Comparison of ENCODE assay signal across 9 cellular contexts in genomic region chr5:74433255-74434123, GRCh38.
DNase-seq lines count a peak whose midpoint lies in the region; ATAC-seq, FAIRE-seq and TF ChIP-seq lines count a peak whose summit lies in the region.
"Had no signal": no experiment of that assay in that cellular context is flagged by ENCODE, and none has a peak within 500 bp of the region (broad histone marks: within the 10 kb centered on the region; RNA-seq: fewer than 3 reads in every experiment).

No MANE protein-coding gene starts in this region.

- TF ChIP-seq RAD21 in GM12878 (IDR thresholded peaks at IDR 0.05; ENCODE audit: insufficient read depth, low read depth, low read length), result no peak

- TF ChIP-seq CTCF in BE2C (IDR thresholded peaks at IDR 0.05; ENCODE audit: low read depth, low read length) (no peak), GM12878 (IDR thresholded peaks at IDR 0.05 in 2 of 3, conservative IDR thresholded peaks at IDR 0.05 in 1 of 3; ENCODE audit: control insufficient read depth in 2 of 3, extremely low read depth in 1 of 3, insufficient read depth in 1 of 3, low read depth in 3 of 3, low read length in 3 of 3) (no peak), left lung (IDR thresholded peaks at IDR 0.05) (no peak), transverse colon (IDR thresholded peaks at IDR 0.05) (no peak)

- RAD21 ChIA-PET in GM12878 (lab: Charles Lee; ENCODE audit: unreplicated experiment), result interaction anchor here (0.8 to 2.3 kb wide), 4 partner anchors 12 to 199 kb away, joined by 3 to 7 read pairs (median 4); no protein-coding TSS in a partner anchor

- no peaks in the 10 kb centered on the region for H3K36me3 ChIP-seq in BE2C
- no peaks in the 10 kb centered on the region for H3K36me3 ChIP-seq in GM12878 (ENCODE audit: control insufficient read depth in 2 of 2, insufficient read depth in 2 of 2, low read length in 1 of 2)
- no peaks in the 10 kb centered on the region for H3K36me3 ChIP-seq in left lung
- H3K36me3 ChIP-seq in transverse colon, result no peaks in the 10 kb centered on the region

- no peak overlapping the region for H3K9ac ChIP-seq in GM12878 (ENCODE audit: control insufficient read depth, insufficient read depth, low read length)

- no TSS peak for BruUV-seq in GM12878 (replicated peaks; lab: Mats Ljungman, UMichigan)

- H3K4me2 ChIP-seq in GM12878 (ENCODE audit: control insufficient read depth, insufficient read depth), result peak overlapping the region; percentile 19

- H3K27me3 ChIP-seq in BE2C (no peaks in the 10 kb centered on the region), GM12878 (replicated peaks in 1 of 2; ENCODE audit: control insufficient read depth in 2 of 2, insufficient read depth in 2 of 2, low read length in 1 of 2) (no peaks in the 10 kb centered on the region), left lung (no peaks in the 10 kb centered on the region), transverse colon (no peaks in the 10 kb centered on the region)

- TF ChIP-seq POLR2A in GM12878 (IDR thresholded peaks at IDR 0.05; ENCODE audit: low read depth, low read length) (no peak), transverse colon (IDR thresholded peaks at IDR 0.05) (no peak)

- H4K20me1 ChIP-seq in GM12878 (ENCODE audit: control insufficient read depth, insufficient read depth), result no peaks in the 10 kb centered on the region

- ATAC-seq in HG03159 (IDR thresholded peaks at IDR 0.05; ENCODE audit: unreplicated experiment) (peak; percentile 58), GM12878 (peak; percentile 94), left lung (peak; percentile 68), HG03571 (IDR thresholded peaks at IDR 0.05; ENCODE audit: unreplicated experiment) (no peak), HG03521 (IDR thresholded peaks at IDR 0.05; ENCODE audit: unreplicated experiment) (no peak)

- in situ Hi-C loops in GM12878 (cut with MboI) (no loop called here), transverse colon (cut with MboI; ENCODE audit: low pct_ligation_motif_present in 1 of 4, low pct_unique_long_range_greater_than_20kb in 1 of 4, low sequenced_read_pairs in 3 of 4) (no loop called here)

- DNase-seq in BE2C (no peak), GM12878 (ENCODE audit: low read depth, low spot score) (peak; percentile 68), left lung (no peak), transverse colon (no peak)
- no peak for DNase-seq in activated CD4-positive, CD25-positive, alpha-beta regulatory T cell treated with anti-CD3 and anti-CD28 coated beads, Interleukin-2, amount 50 U/mL, for 72 hours
- DNase-seq: NCI-H2171 treated with DMSO at 0.1 percent for 48 hours had no signal

- TF ChIP-seq EP300 in GM12878 (IDR thresholded peaks at IDR 0.05; ENCODE audit: borderline replicate concordance in 1 of 2, control insufficient read depth in 1 of 2, low read depth in 2 of 2, low read length in 2 of 2) (no peak), transverse colon (IDR thresholded peaks at IDR 0.05; ENCODE audit: low read depth) (no peak)

- H3K9me3 ChIP-seq in BE2C (no peaks in the 10 kb centered on the region), GM12878 (replicated peaks; ENCODE audit: control insufficient read depth, insufficient read depth, low read length) (no peaks in the 10 kb centered on the region; the same call in 2 of the 3 replicates), left lung (no peaks in the 10 kb centered on the region), transverse colon (no peaks in the 10 kb centered on the region)

- WGBS in GM12878 (ENCODE audit: insufficient coverage, insufficient replicate concordance, low lambda C conversion rate, missing lambda C conversion rate), result 7% methylated on average over 11 of the region's 11 CpGs
- WGBS in transverse colon (ENCODE audit: low coverage in 1 of 2), 2 donors, result 65 to 67% methylated on average over 6 to 11 of the region's 11 CpGs

- SMC1A ChIA-PET in GM12878 (lab: Charles Lee; ENCODE audit: uncharacterized antibody, unreplicated experiment), result interaction anchor here (0.6 to 1.5 kb wide), 8 partner anchors 31 to 200 kb away, joined by 3 to 6 read pairs (median 4); no protein-coding TSS in a partner anchor

- intact Hi-C loops in GM12878 (cut with micrococcal nuclease; ENCODE audit: unreplicated experiment) (no loop called here), left lung (cut with DNase I) (no loop called here), transverse colon (cut with DNase I; ENCODE audit: low total_unique reads) (no loop called here)

- CTCF ChIA-PET in GM12878 (lab: Yijun Ruan, JAX), result interaction anchor here (0.6 to 1.1 kb wide), 4 partner anchors 17 to 208 kb away, joined by 3 read pairs; partner anchors contain the start of gene ENC1

- peak; percentile 31 for FAIRE-seq in GM12878 (lab: Jason Lieb, UNC)

- peak overlapping the region; percentile 30; the same call in 1 of the 2 replicates for H2AFZ ChIP-seq in GM12878 (ENCODE audit: control insufficient read depth, low read depth, low read length)

- no peak overlapping the region for H3K27ac ChIP-seq in GM12878 (ENCODE audit: control insufficient read depth, insufficient read depth)
- peak overlapping the region; percentile 13 to 80 for H3K27ac ChIP-seq in left lung
- no peak overlapping the region for H3K27ac ChIP-seq in transverse colon

- peaks cover 26% of the 10 kb centered on the region for H3K4me1 ChIP-seq in BE2C
- peaks cover 6% of the 10 kb centered on the region for H3K4me1 ChIP-seq in GM12878 (ENCODE audit: control insufficient read depth, insufficient read depth, low read length)
- peaks cover 3 to 43% of the 10 kb centered on the region in 2 donors for H3K4me1 ChIP-seq in left lung
- peaks cover 0 to 3% (median 0%) of the 10 kb centered on the region in 4 donors for H3K4me1 ChIP-seq in transverse colon

- H3K4me3 ChIP-seq in BE2C (ENCODE audit: low read depth, low read length) (peak overlapping the region; percentile 36), GM12878 (peak overlapping the region; percentile 16; the same call in 1 of the 2 replicates), left lung (no peak overlapping the region), transverse colon (no peak overlapping the region)

- POLR2A ChIA-PET in GM12878 (lab: Charles Lee), result interaction anchor here (0.7 to 1.2 kb wide), 2 partner anchors 14 to 80 kb away, joined by 3 read pairs; no protein-coding TSS in a partner anchor

- H3K79me2 ChIP-seq in GM12878 (ENCODE audit: control insufficient read depth, insufficient read depth, low read length), result no peaks in the 10 kb centered on the region

TF ChIP-seq in GM12878, 131 proteins besides CTCF, POLR2A, EP300 and RAD21 (continues in another document):
- no peak for TF ChIP-seq CHD4 (IDR thresholded peaks at IDR 0.05)
- no peak for TF ChIP-seq WRNIP1 (IDR thresholded peaks at IDR 0.05; ENCODE audit: borderline replicate concordance, low read depth, low read length)
- no peak for TF ChIP-seq IRF3 (IDR thresholded peaks at IDR 0.05)
- TF ChIP-seq TCF3 (IDR thresholded peaks at IDR 0.05; ENCODE audit: borderline replicate concordance, insufficient read depth, low read depth, low read length), result no peak
- no peak for TF ChIP-seq NR2F1 (conservative IDR thresholded peaks at IDR 0.05)
- peak; percentile 42; the same call in 1 of the 2 replicates for TF ChIP-seq EED (IDR thresholded peaks at IDR 0.05; ENCODE audit: low read depth)
- no peak for TF ChIP-seq SMAD5 (IDR thresholded peaks at IDR 0.05; ENCODE audit: low read depth)
- no peak for TF ChIP-seq HDGF (IDR thresholded peaks at IDR 0.05)
- TF ChIP-seq MEF2A (IDR thresholded peaks at IDR 0.05; ENCODE audit: insufficient read depth, low read depth, low read length), result 0 out of 2 replicates have a peak, but pooled peaks have one; percentile 5
- TF ChIP-seq NFIC (IDR thresholded peaks at IDR 0.05; ENCODE audit: low read depth, low read length), result peak; percentile 55; the same call in 1 of the 2 replicates
- no peak for TF ChIP-seq CEBPB (IDR thresholded peaks at IDR 0.05; ENCODE audit: borderline replicate concordance in 1 of 2, low read depth in 2 of 2, low read length in 2 of 2)
- no peak for TF ChIP-seq ZNF207 (IDR thresholded peaks at IDR 0.05; ENCODE audit: borderline replicate concordance)
- TF ChIP-seq LARP7 (IDR thresholded peaks at IDR 0.05), result no peak
- TF ChIP-seq JUNB (IDR thresholded peaks at IDR 0.05), result no peak
- TF ChIP-seq TCF7 (IDR thresholded peaks at IDR 0.05; ENCODE audit: borderline replicate concordance), result 0 out of 2 replicates have a peak, but pooled peaks have one; percentile 48
- no peak for TF ChIP-seq SRF (IDR thresholded peaks at IDR 0.05; ENCODE audit: low read depth in 2 of 2, low read length in 2 of 2)
- TF ChIP-seq, protein P1, sequence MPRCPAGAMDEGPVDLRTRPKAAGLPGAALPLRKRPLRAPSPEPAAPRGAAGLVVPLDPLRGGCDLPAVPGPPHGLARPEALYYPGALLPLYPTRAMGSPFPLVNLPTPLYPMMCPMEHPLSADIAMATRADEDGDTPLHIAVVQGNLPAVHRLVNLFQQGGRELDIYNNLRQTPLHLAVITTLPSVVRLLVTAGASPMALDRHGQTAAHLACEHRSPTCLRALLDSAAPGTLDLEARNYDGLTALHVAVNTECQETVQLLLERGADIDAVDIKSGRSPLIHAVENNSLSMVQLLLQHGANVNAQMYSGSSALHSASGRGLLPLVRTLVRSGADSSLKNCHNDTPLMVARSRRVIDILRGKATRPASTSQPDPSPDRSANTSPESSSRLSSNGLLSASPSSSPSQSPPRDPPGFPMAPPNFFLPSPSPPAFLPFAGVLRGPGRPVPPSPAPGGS (IDR thresholded peaks at IDR 0.05; ENCODE audit: borderline replicate concordance, insufficient read depth, low read depth, low read length, poor library complexity, severe bottlenecking), result no peak

Comparison
In these comparisons a context has a peak if more than half of its experiments do, and no peak if none do; other contexts are left out.
1. H3K4me3 ChIP-seq: peak in BE2C (single experiment) and GM12878 (single experiment); none in left lung (0 of 2) and transverse colon (0 of 4).
2. ATAC-seq: peak in HG03159 (single experiment), GM12878 (single experiment) and left lung (single experiment); none in HG03571 (single experiment) and HG03521 (single experiment).
3. H3K27ac ChIP-seq: peak in left lung (2 of 2); none in GM12878 (single experiment) and transverse colon (0 of 4).